Comparison of ENCODE assay signal across 24 cellular contexts in the genomic region with DNA sequence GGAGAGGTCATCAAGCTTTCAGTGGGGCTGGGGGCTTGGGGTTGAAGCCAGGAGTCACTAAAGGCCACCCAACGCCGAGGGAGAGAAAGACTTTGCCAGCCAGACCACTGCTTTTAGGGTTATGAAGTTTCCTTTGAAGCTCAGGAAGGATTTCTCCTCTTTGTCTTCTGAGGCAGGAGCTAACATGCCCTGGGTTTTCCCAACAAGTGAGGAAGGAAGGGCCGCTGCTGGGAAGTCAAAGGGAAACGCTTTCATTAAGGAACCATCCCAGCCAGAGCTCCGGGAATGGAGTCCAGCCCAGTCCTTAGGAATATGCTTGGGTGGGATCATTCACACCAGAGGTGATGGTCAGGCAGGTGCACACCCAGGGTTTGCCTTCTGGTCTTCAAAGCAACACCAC.
"Had no signal": no experiment of that assay in that cellular context is flagged by ENCODE, and none has a peak within 500 bp of the region (broad histone marks: within the 10 kb centered on the region; RNA-seq: fewer than 3 reads in every experiment).

No MANE protein-coding gene starts in this region.

- H3K9me3 ChIP-seq: esophagus muscularis mucosa, gastroesophageal sphincter, lower lobe of right lung, thoracic aorta, vagina had no signal

- DNase-seq: activated CD4-positive, alpha-beta memory T cell treated with anti-CD3 and anti-CD28 coated beads, Interleukin-2, amount 10 ng/mL, durations not matched to agents 7 days and 5 days; activated CD4-positive, alpha-beta T cell treated with anti-CD3 and anti-CD28 coated beads for 48 hours; activated effector memory CD4-positive, alpha-beta T cell treated with Interleukin-2 at 50 U/mL for 16 hours; activated naive CD4-positive, alpha-beta T cell treated with anti-CD3 and anti-CD28 coated beads, Interleukin-2, amount 10 ng/mL, durations not matched to agents 7 days and 5 days; activated T-cell treated with anti-CD3 and anti-CD28 coated beads, Interleukin-2, amount 50 U/mL, for 72 hours; amygdala; cortex of kidney; head of caudate nucleus; hypothalamus; lower lobe of right lung; naive B cell; posterior cingulate gyrus; stimulated activated CD4-positive, alpha-beta T cell treated with anti-CD3 and anti-CD28 coated beads, Interleukin-4, amount 100 ng/mL, for 1 hour; stimulated activated naive CD4-positive, alpha-beta T cell treated with Interleukin-2 at 50 U/mL for 16 hours; T-helper 2 cell had no signal

- H3K27me3 ChIP-seq: cardiac muscle cell, esophagus muscularis mucosa, gastroesophageal sphincter, vagina had no signal

- H3K27ac Mint-ChIP-seq: activated CD4-positive, alpha-beta memory T cell treated with anti-CD3 and anti-CD28 coated beads, Interleukin-2, amount 10 ng/mL, durations not matched to agents 7 days and 5 days; activated naive CD4-positive, alpha-beta T cell treated with anti-CD3 and anti-CD28 coated beads, Interleukin-2, amount 10 ng/mL, durations not matched to agents 7 days and 5 days; activated T-cell treated with anti-CD3 and anti-CD28 coated beads, Interleukin-2, amount 50 U/mL, for 72 hours; naive B cell; type B pancreatic cell had no signal

- H3K36me3 Mint-ChIP-seq: activated naive CD4-positive, alpha-beta T cell treated with anti-CD3 and anti-CD28 coated beads, Interleukin-2, amount 10 ng/mL, durations not matched to agents 7 days and 5 days; type B pancreatic cell had no signal

- H3K4me3 ChIP-seq: cardiac muscle cell, esophagus muscularis mucosa, gastroesophageal sphincter, lower lobe of right lung, thoracic aorta, vagina had no signal

- H3K9me3 Mint-ChIP-seq: activated CD4-positive, alpha-beta memory T cell treated with anti-CD3 and anti-CD28 coated beads, Interleukin-2, amount 10 ng/mL, durations not matched to agents 7 days and 5 days; activated naive CD4-positive, alpha-beta T cell treated with anti-CD3 and anti-CD28 coated beads, Interleukin-2, amount 10 ng/mL, durations not matched to agents 7 days and 5 days; activated T-cell treated with anti-CD3 and anti-CD28 coated beads, Interleukin-2, amount 50 U/mL, for 72 hours; neural crest cell; type B pancreatic cell had no signal

- H3K4me3 Mint-ChIP-seq: activated CD4-positive, alpha-beta memory T cell treated with anti-CD3 and anti-CD28 coated beads, Interleukin-2, amount 10 ng/mL, durations not matched to agents 7 days and 5 days; activated naive CD4-positive, alpha-beta T cell treated with anti-CD3 and anti-CD28 coated beads, Interleukin-2, amount 10 ng/mL, durations not matched to agents 7 days and 5 days; activated T-cell treated with anti-CD3 and anti-CD28 coated beads, Interleukin-2, amount 50 U/mL, for 72 hours; naive B cell; neural crest cell; type B pancreatic cell had no signal

- H3K4me1 Mint-ChIP-seq: activated CD4-positive, alpha-beta memory T cell treated with anti-CD3 and anti-CD28 coated beads, Interleukin-2, amount 10 ng/mL, durations not matched to agents 7 days and 5 days; activated naive CD4-positive, alpha-beta T cell treated with anti-CD3 and anti-CD28 coated beads, Interleukin-2, amount 10 ng/mL, durations not matched to agents 7 days and 5 days; naive B cell; neural crest cell had no signal

- H3K27ac ChIP-seq: cardiac muscle cell, esophagus muscularis mucosa, gastroesophageal sphincter, lower lobe of right lung, thoracic aorta, vagina had no signal

- H3K36me3 ChIP-seq: cardiac muscle cell, esophagus muscularis mucosa, gastroesophageal sphincter, lower lobe of right lung, thoracic aorta, vagina had no signal

- H3K27me3 Mint-ChIP-seq: activated CD4-positive, alpha-beta memory T cell treated with anti-CD3 and anti-CD28 coated beads, Interleukin-2, amount 10 ng/mL, durations not matched to agents 7 days and 5 days; activated naive CD4-positive, alpha-beta T cell treated with anti-CD3 and anti-CD28 coated beads, Interleukin-2, amount 10 ng/mL, durations not matched to agents 7 days and 5 days had no signal

- ATAC-seq: activated T-cell treated with anti-CD3 and anti-CD28 coated beads, Interleukin-2, amount 50 U/mL, for 72 hours; gastroesophageal sphincter; left lobe of liver; lower lobe of right lung; sciatic nerve had no signal
